In the genomic region with DNA sequence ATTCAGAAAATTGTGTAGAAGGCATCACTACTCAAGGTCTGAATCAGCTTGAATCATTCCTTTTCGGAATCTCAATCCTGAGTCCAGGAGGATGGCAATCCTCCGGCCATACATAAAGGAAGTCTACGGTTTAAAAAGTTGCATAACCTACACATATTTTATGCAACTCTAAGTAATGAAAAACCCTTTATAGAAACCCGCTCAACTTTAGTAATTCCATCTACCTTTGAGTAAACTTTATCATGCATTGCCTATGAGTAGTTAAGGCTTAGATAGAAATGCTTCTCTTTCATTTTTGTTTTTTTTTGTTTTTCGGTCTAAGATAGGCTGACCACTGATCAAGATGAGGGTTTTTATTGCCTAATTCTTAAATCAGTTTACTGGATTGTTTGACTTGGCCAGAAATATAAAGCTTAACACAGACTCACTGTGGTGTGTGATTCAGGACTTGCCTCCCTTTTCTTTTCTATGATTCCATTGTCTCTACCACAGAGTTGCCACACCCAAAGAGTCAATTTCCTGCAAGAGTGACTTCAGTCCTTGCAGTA, we compare ENCODE assay signal across 11 cellular contexts.
DNase-seq lines count a peak whose midpoint lies in the region; ATAC-seq and TF ChIP-seq lines count a peak whose summit lies in the region.
"Had no signal": no experiment of that assay in that cellular context is flagged by ENCODE, and none has a peak within 500 bp of the region (broad histone marks: within the 10 kb centered on the region; RNA-seq: fewer than 3 reads in every experiment).

No MANE protein-coding gene starts in this region.

- peaks cover 47% of the 10 kb centered on the region for H3K4me1 Mint-ChIP-seq in mesothelial cell of epicardium
- H3K4me1 Mint-ChIP-seq: activated T-helper 17 cell treated with anti-CD3 and anti-CD28 coated beads, Interleukin-2, amount 50 U/mL, for 72 hours had no signal

- TF ChIP-seq POLR2A in GM18505 (IDR thresholded peaks at IDR 0.05; ENCODE audit: borderline replicate concordance, extremely low read depth, insufficient read depth, insufficient read length) = no peak

- H3K4me3 Mint-ChIP-seq in mesothelial cell of epicardium = no peak overlapping the region
- H3K4me3 Mint-ChIP-seq: activated T-helper 17 cell treated with anti-CD3 and anti-CD28 coated beads, Interleukin-2, amount 50 U/mL, for 72 hours had no signal

- no peaks in the 10 kb centered on the region for H3K27me3 Mint-ChIP-seq in mesothelial cell of epicardium (ENCODE audit: low read depth)
- H3K27me3 Mint-ChIP-seq: activated T-helper 17 cell treated with anti-CD3 and anti-CD28 coated beads, Interleukin-2, amount 50 U/mL, for 72 hours had no signal

- ATAC-seq in GM19467 (IDR thresholded peaks at IDR 0.05; ENCODE audit: unreplicated experiment) (no peak), GM18505 (IDR thresholded peaks at IDR 0.05; ENCODE audit: unreplicated experiment) (no peak)
- ATAC-seq: activated T-helper 17 cell treated with anti-CD3 and anti-CD28 coated beads, Interleukin-2, amount 50 U/mL, for 72 hours had no signal

- DNase-seq in AG09319 (ENCODE audit: extremely low read depth, low read depth) (peak; percentile 61), cardiac fibroblast (ENCODE audit: low read depth in 2 of 2) (peak; percentile 67 to 96), mesothelial cell of epicardium (ENCODE audit: low spot score in 2 of 2, unreplicated experiment in 2 of 2) (no peak), SKM-1 (lab: John Stamatoyannopoulos, UW; ENCODE audit: unreplicated experiment) (no peak)
- no peak for DNase-seq in stimulated activated CD4-positive, alpha-beta T cell treated with anti-CD3 and anti-CD28 coated beads, Interleukin-4, amount 100 ng/mL, for 4 hours
- DNase-seq: DMS79; stimulated activated CD4-positive, alpha-beta T cell treated with anti-CD3 and anti-CD28 coated beads, Interleukin-2, amount 100 ng/mL, for 24 hours had no signal

- H3K27ac Mint-ChIP-seq in mesothelial cell of epicardium = peak overlapping the region; percentile 85
- H3K27ac Mint-ChIP-seq: activated T-helper 17 cell treated with anti-CD3 and anti-CD28 coated beads, Interleukin-2, amount 50 U/mL, for 72 hours had no signal

- peak overlapping the region in 1 of 2 donors; percentile 43 for H3K4me3 ChIP-seq in cardiac fibroblast (replicated peaks in 1 of 2; ENCODE audit: low read depth in 2 of 2, low read length in 2 of 2)

- TF ChIP-seq EP300 in Ishikawa (IDR thresholded peaks at IDR 0.05; ENCODE audit: borderline replicate concordance) = no peak

- TF ChIP-seq CTCF in AG09319 (IDR thresholded peaks at IDR 0.05; ENCODE audit: low read depth, low read length) = no peak
- TF ChIP-seq CTCF in cardiac fibroblast (IDR thresholded peaks at IDR 0.05; ENCODE audit: low read depth, low read length) = no peak
- TF ChIP-seq CTCF in mesothelial cell of epicardium (IDR thresholded peaks at IDR 0.05; ENCODE audit: unreplicated experiment) = no peak

- H3K36me3 Mint-ChIP-seq in mesothelial cell of epicardium = no peaks in the 10 kb centered on the region

- TF ChIP-seq RAD21 in Ishikawa (IDR thresholded peaks at IDR 0.05; ENCODE audit: low read depth) = no peak

- H3K9me3 Mint-ChIP-seq in mesothelial cell of epicardium = no peaks in the 10 kb centered on the region

TF ChIP-seq in Ishikawa, 13 proteins besides CTCF, POLR2A, EP300 and RAD21:
- TF ChIP-seq CEBPB (IDR thresholded peaks at IDR 0.05) = peak; percentile 30; the same call in 1 of the 2 replicates
- TF ChIP-seq TEAD4 (IDR thresholded peaks at IDR 0.05) = no peak
TF ChIP-seq in Ishikawa: peak in this region for 1.

Comparison
In these comparisons a context has a peak if more than half of its experiments do, and no peak if none do; other contexts are left out.
1. DNase-seq: peak in AG09319 (single experiment) and cardiac fibroblast (2 of 2); none in mesothelial cell of epicardium (0 of 2), stimulated activated CD4-positive, alpha-beta T cell treated with anti-CD3 and anti-CD28 coated beads, Interleukin-4, amount 100 ng/mL, for 4 hours (0 of 2) and SKM-1 (single experiment).